18 cellular contexts compared by ENCODE assay signal in the genomic region with DNA sequence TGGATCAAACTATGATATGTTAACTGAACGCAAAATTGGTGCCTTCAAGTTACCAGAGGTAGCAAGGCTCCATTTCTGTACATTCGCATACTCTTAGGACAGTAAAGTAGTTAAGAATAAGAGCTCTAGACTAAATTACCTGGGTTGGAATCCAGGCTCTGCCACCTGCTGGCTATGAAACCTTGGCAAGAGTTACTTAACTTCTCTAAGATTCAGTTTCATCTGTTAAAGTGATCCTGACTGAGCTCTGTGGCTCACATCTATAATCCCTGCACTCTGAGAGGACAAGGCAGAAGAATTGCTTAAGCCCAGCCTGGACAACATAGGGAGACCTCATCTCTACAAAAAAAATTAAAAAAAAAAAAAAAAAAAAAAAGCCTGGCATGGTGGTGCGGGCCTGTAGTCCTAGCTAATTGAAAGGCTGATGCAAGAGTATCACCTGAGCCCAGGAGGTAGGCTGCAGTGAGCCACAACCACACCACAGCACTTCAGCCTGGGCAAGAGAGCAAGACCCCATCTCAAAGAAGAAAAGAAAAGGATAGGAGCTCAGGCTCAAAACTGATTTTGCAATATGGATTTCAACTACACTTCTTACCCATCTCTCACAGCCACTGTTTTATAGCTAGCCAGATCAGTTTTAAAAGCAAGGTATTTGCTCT. TPM values are rescaled to one million over a fixed set of nuclear protein-coding genes. Genes with fewer than 3 reads are reported as not detected.
DNase-seq lines count a peak whose midpoint lies in the region; ATAC-seq and TF ChIP-seq lines count a peak whose summit lies in the region.
"Had no signal": no experiment of that assay in that cellular context is flagged by ENCODE, and none has a peak within 500 bp of the region (broad histone marks: within the 10 kb centered on the region; RNA-seq: fewer than 3 reads in every experiment).

No MANE protein-coding gene starts in this region.

- no peak overlapping the region for H3K27ac ChIP-seq in psoas muscle
- H3K27ac ChIP-seq: GM23248, thoracic aorta had no signal

- no peak overlapping the region for H3K4me3 ChIP-seq in psoas muscle
- H3K4me3 ChIP-seq: GM23248, thoracic aorta had no signal

- no peaks in the 10 kb centered on the region for H3K9me3 Mint-ChIP-seq in chondrocyte (ENCODE audit: low read depth)
- H3K9me3 Mint-ChIP-seq: CD8-positive, alpha-beta memory T cell had no signal

- peak; percentile 49 for DNase-seq in NCI-H82 (lab: John Stamatoyannopoulos, UW)
- DNase-seq in NCI-H82 treated with DMSO at 0.1 percent for 48 hours (lab: John Stamatoyannopoulos, UW; ENCODE audit: unreplicated experiment), result no peak
- peak; percentile 49 for DNase-seq in MV-4-11 (lab: John Stamatoyannopoulos, UW)
- DNase-seq in chondrocyte (ENCODE audit: low spot score), result no peak
- no peak for DNase-seq in psoas muscle
- DNase-seq in NCI-H187 treated with DMSO at 0.1 percent for 48 hours (lab: John Stamatoyannopoulos, UW), result no peak
- DNase-seq: activated effector memory CD4-positive, alpha-beta T cell treated with Interleukin-2 at 50 U/mL for 16 hours; effector CD4-positive, alpha-beta T cell; GM23248; NCI-H446; retina; stimulated activated CD4-positive, alpha-beta T cell treated with anti-CD3 and anti-CD28 coated beads, Interleukin-2, amount 100 ng/mL, for 24 hours; stimulated activated CD8-positive, alpha-beta memory T cell treated with anti-CD3 and anti-CD28 coated beads, Interleukin-4, amount 100 ng/mL, for 48 hours had no signal

- H3K4me1 ChIP-seq in psoas muscle, result peaks cover 35% of the 10 kb centered on the region

- no peaks in the 10 kb centered on the region for H3K36me3 ChIP-seq in psoas muscle (ENCODE audit: insufficient read depth in 1 of 2, low read depth in 1 of 2)
- H3K36me3 ChIP-seq: thoracic aorta had no signal

- H3K27me3 Mint-ChIP-seq in chondrocyte (ENCODE audit: low read depth), result no peaks in the 10 kb centered on the region
- H3K27me3 Mint-ChIP-seq: CD8-positive, alpha-beta memory T cell had no signal

- intact Hi-C loops in psoas muscle (cut with DNase I), result no loop called here

- 51 to 62% (median 51%) methylated on average over 3 of the region's 3 CpGs for WGBS in psoas muscle, 3 donors

- peak; percentile 31 for TF ChIP-seq CTCF in chondrocyte (IDR thresholded peaks at IDR 0.05)
- TF ChIP-seq CTCF in psoas muscle (IDR thresholded peaks at IDR 0.05), result peak; percentile 35

- peaks cover 61% of the 10 kb centered on the region for H3K4me1 Mint-ChIP-seq in chondrocyte (ENCODE audit: low read depth)

- H3K36me3 Mint-ChIP-seq in chondrocyte (ENCODE audit: low read depth), result peaks cover 3% of the 10 kb centered on the region

- no peaks in the 10 kb centered on the region for H3K9me3 ChIP-seq in psoas muscle
- H3K9me3 ChIP-seq: thoracic aorta had no signal

- H3K27ac Mint-ChIP-seq in chondrocyte (ENCODE audit: unreplicated experiment), result no peak overlapping the region
- H3K27ac Mint-ChIP-seq: nephron had no signal

- peak; percentile 79 to 88 (median 84) for ATAC-seq in psoas muscle
- no peak for ATAC-seq in HG02885 (IDR thresholded peaks at IDR 0.05; ENCODE audit: poor library complexity, unreplicated experiment)
- no peak for ATAC-seq in GM21825 (IDR thresholded peaks at IDR 0.05; ENCODE audit: unreplicated experiment)

- no peaks in the 10 kb centered on the region for H3K27me3 ChIP-seq in psoas muscle (ENCODE audit: insufficient read depth in 3 of 3, low read length in 2 of 3)

- H3K4me3 Mint-ChIP-seq in chondrocyte (ENCODE audit: unreplicated experiment), result no peak overlapping the region
- H3K4me3 Mint-ChIP-seq: CD8-positive, alpha-beta memory T cell; nephron had no signal

RNA-seq across cellular contexts. Expression of a gene that starts 21.3 kb away (rescaled TPM):
- total RNA-seq in chondrocyte (61.7 to 73.0 TPM (median 71.3 TPM) in 3 replicates), psoas muscle (10 to 100 TPM; 33.4 to 43.2 (median 37.8) TPM)
- 10 to 100 TPM in 2 of 3 donors, 1 to 10 TPM in 1; 9.1 to 40.5 (median 20.1) TPM for polyA plus RNA-seq in psoas muscle

Comparison
In these comparisons a context has a peak if more than half of its experiments do, and no peak if none do; other contexts are left out.
1. DNase-seq: peak in NCI-H82 (single experiment) and MV-4-11 (single experiment); none in NCI-H82 treated with DMSO at 0.1 percent for 48 hours (single experiment), chondrocyte (single experiment), psoas muscle (0 of 2) and NCI-H187 treated with DMSO at 0.1 percent for 48 hours (single experiment).
2. ATAC-seq: peak in psoas muscle (4 of 4); none in HG02885 (single experiment) and GM21825 (single experiment).